In genomic region chr7:44580945-44581344, GRCh38 we compare ENCODE assay signal across 8 cellular contexts. TPM values are rescaled to one million over a fixed set of nuclear protein-coding genes. Genes with fewer than 3 reads are reported as not detected.
DNase-seq lines count a peak whose midpoint lies in the region; ATAC-seq and TF ChIP-seq lines count a peak whose summit lies in the region.

No MANE protein-coding gene starts in this region.

- intact Hi-C loops in colonic mucosa (cut with DNase I) = loop anchor here (5.0 kb wide), 1 partner anchor 216 kb away; the partner anchor contains the start of gene PPIA

- H3K9ac ChIP-seq in colonic mucosa (ENCODE audit: low read depth in 2 of 2, low read length in 2 of 2) = peak overlapping the region; percentile 89 to 95

- H3K9me3 Mint-ChIP-seq in naive thymus-derived CD8-positive, alpha-beta T cell = no peaks in the 10 kb centered on the region

- peak overlapping the region; percentile 99 for H3K27ac ChIP-seq in colonic mucosa

- POLR2A ChIA-PET in BJ (lab: Charles Lee) = no interaction called here
- POLR2A ChIA-PET in naive thymus-derived CD8-positive, alpha-beta T cell (lab: Charles Lee) = interaction anchor here (0.6 to 4.7 kb wide), 18 partner anchors 9 to 531 kb away, joined by 3 to 64 read pairs (median 5); partner anchors contain the start of genes DDX56, NUDCD3, OGDH and PPIA

- no peaks in the 10 kb centered on the region for H3K27me3 ChIP-seq in BJ (ENCODE audit: control insufficient read depth, insufficient read depth, low read length)
- H3K27me3 ChIP-seq in colonic mucosa = no peaks in the 10 kb centered on the region

- H3K27ac Mint-ChIP-seq in naive thymus-derived CD8-positive, alpha-beta T cell = peak overlapping the region; percentile 89 to 99 (median 98)

- peaks cover 14% of the 10 kb centered on the region for H3K4me1 ChIP-seq in colonic mucosa

- H3K9me3 ChIP-seq in colonic mucosa = no peaks in the 10 kb centered on the region

- peaks cover 0 to 3% (median 0%) of the 10 kb centered on the region in 5 donors for H3K27me3 Mint-ChIP-seq in naive thymus-derived CD8-positive, alpha-beta T cell

- ATAC-seq in naive thymus-derived CD8-positive, alpha-beta T cell = no peak
- ATAC-seq in HG02763 (IDR thresholded peaks at IDR 0.05; ENCODE audit: unreplicated experiment) = no peak
- no peak for ATAC-seq in HG02610 (IDR thresholded peaks at IDR 0.05; ENCODE audit: unreplicated experiment)
- no peak for ATAC-seq in GM21717 (IDR thresholded peaks at IDR 0.05; ENCODE audit: unreplicated experiment)

- H3K4me3 ChIP-seq in BJ (ENCODE audit: low read depth, low read length) (peak overlapping the region; percentile 98), colonic mucosa (peak overlapping the region; percentile 89)
- peak overlapping the region; percentile 94 for H3K4me3 ChIP-seq in Jurkat, Clone E6-1 (ENCODE audit: low read length)

- H3K4me3 Mint-ChIP-seq in naive thymus-derived CD8-positive, alpha-beta T cell = peak overlapping the region; percentile 87 to 93 (median 91)

- H3K36me3 Mint-ChIP-seq in naive thymus-derived CD8-positive, alpha-beta T cell = peaks cover 0 to 49% (median 8%) of the 10 kb centered on the region in 3 donors

- H3K36me3 ChIP-seq in BJ (ENCODE audit: control insufficient read depth, insufficient read depth, low read length) = peaks cover 6% of the 10 kb centered on the region
- peaks cover 4% of the 10 kb centered on the region for H3K36me3 ChIP-seq in colonic mucosa

- no peak for DNase-seq in BJ (ENCODE audit: low read depth)
- DNase-seq in Jurkat, Clone E6-1 (ENCODE audit: low read depth, low spot score) = no peak
- DNase-seq in colonic mucosa = peak; percentile 55
- no peak for DNase-seq in naive thymus-derived CD8-positive, alpha-beta T cell
- DNase-seq in NCI-H1694 treated with DMSO at 0.1 percent for 48 hours (lab: John Stamatoyannopoulos, UW) = no peak

- no peak for TF ChIP-seq CTCF in BJ (IDR thresholded peaks at IDR 0.05; ENCODE audit: insufficient read depth, low read depth, low read length)
- no peak for TF ChIP-seq CTCF in colonic mucosa (IDR thresholded peaks at IDR 0.05)

- H3K4me1 Mint-ChIP-seq in naive thymus-derived CD8-positive, alpha-beta T cell = peaks cover 14 to 37% (median 35%) of the 10 kb centered on the region in 4 donors

- CTCF ChIA-PET in BJ (lab: Yijun Ruan, JAX) = interaction anchor here (0.9 to 4.2 kb wide), 3 partner anchors 15 to 340 kb away, joined by 3 to 18 read pairs (median 5); partner anchors contain the start of gene H2AZ2

RNA-seq across cellular contexts. Expression of gene TMED4, which starts 1.1 kb away (rescaled TPM):
- 75.7 and 80.9 TPM in 2 replicates for polyA plus RNA-seq in BJ (2011; rRNA removed)
- polyA minus RNA-seq in BJ (2011; rRNA and poly(A)+ RNA removed) = 57.5 and 88.1 TPM in 2 replicates
- polyA plus RNA-seq in Jurkat, Clone E6-1 (2012; ENCODE audit: insufficient read depth, insufficient read length) = 64.9 TPM
- total RNA-seq in colonic mucosa = 10 to 100 TPM; 81.7 to 96.9 TPM
- 100 to 1,000 TPM; 109 to 110 TPM for total RNA-seq in naive thymus-derived CD8-positive, alpha-beta T cell
- polyA plus RNA-seq in naive thymus-derived CD8-positive, alpha-beta T cell = 10 to 100 TPM; 61.4 to 80.4 (median 71.8) TPM

RNA-seq across cellular contexts. Expression of gene DDX56, which starts 7.2 kb away (rescaled TPM):
- polyA plus RNA-seq in BJ (2011; rRNA removed) = 56.8 and 77.3 TPM in 2 replicates
- polyA minus RNA-seq in BJ (2011; rRNA and poly(A)+ RNA removed) = 38.3 and 71.1 TPM in 2 replicates
- 107 TPM for polyA plus RNA-seq in Jurkat, Clone E6-1 (2012; ENCODE audit: insufficient read depth, insufficient read length)
- 10 to 100 TPM; 41.1 to 90.6 TPM for total RNA-seq in colonic mucosa
- total RNA-seq in naive thymus-derived CD8-positive, alpha-beta T cell = 100 to 1,000 TPM; 123 to 129 TPM
- 10 to 100 TPM; 25.3 to 48.2 (median 41.1) TPM for polyA plus RNA-seq in naive thymus-derived CD8-positive, alpha-beta T cell

RNA-seq across cellular contexts. Expression of gene OGDH, which starts 25.5 kb away (rescaled TPM):
- 32.0 and 51.3 TPM in 2 replicates for polyA plus RNA-seq in BJ (2011; rRNA removed)
- polyA minus RNA-seq in BJ (2011; rRNA and poly(A)+ RNA removed) = 64.1 and 83.2 TPM in 2 replicates
- polyA plus RNA-seq in Jurkat, Clone E6-1 (2012; ENCODE audit: insufficient read depth, insufficient read length) = 56.3 TPM
- 100 to 1,000 TPM; 142 to 164 TPM for total RNA-seq in colonic mucosa
- 10 to 100 TPM; 66.0 to 67.5 TPM for total RNA-seq in naive thymus-derived CD8-positive, alpha-beta T cell
- polyA plus RNA-seq in naive thymus-derived CD8-positive, alpha-beta T cell = 10 to 100 TPM; 23.9 to 30.6 (median 25.6) TPM

RNA-seq across cellular contexts. Expression of gene NPC1L1, which starts 39.8 kb away (rescaled TPM):
- not detected in 2 replicates for polyA plus RNA-seq in BJ (2011; rRNA removed)
- not detected in 2 replicates for polyA minus RNA-seq in BJ (2011; rRNA and poly(A)+ RNA removed)
- polyA plus RNA-seq in Jurkat, Clone E6-1 (2012; ENCODE audit: insufficient read depth, insufficient read length) = not detected
- total RNA-seq in colonic mucosa = under 1 TPM; 0.10 to 0.11 TPM
- total RNA-seq in naive thymus-derived CD8-positive, alpha-beta T cell = under 1 TPM; 0.13 to 0.16 TPM
- not detected for polyA plus RNA-seq in naive thymus-derived CD8-positive, alpha-beta T cell
